Comparison of ENCODE assay signal across 8 cellular contexts in the genomic region with DNA sequence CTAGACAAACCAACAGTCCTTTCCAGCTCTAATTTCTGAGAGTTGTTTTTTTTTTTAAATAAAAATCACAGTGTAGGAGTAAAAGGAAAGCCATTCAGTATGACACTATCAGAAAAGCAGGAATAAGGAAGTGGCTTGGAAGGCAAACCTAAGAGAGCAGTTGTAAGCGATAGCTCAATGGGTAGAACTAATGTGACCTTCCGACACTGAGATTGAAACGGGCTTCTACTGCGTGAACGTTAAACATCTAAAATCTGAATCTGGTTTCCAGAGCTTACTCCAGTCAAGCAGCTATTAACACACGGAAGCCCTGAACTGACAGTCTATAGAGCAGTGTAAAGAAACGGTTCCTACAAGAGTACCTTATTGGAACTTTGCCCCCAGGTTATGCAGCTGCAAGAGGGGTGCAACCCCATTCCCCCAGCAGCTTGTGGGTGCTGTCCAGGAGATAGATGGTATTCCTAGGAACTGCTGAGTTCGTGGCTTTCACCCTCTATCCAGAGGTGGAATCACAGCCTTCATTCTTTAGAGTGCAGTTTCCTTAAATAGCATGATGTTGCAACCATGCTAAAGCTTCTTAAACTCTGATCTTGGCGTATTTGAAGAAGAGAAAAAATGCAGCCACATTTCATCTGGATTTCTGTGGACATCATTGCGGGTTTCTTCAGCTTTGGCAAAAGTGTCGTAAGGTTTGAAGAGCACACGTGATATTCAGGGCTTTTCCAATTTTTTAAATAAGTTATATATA. TPM values are rescaled to one million over a fixed set of nuclear protein-coding genes. Genes with fewer than 3 reads are reported as not detected.
DNase-seq lines count a peak whose midpoint lies in the region; ATAC-seq and TF ChIP-seq lines count a peak whose summit lies in the region.

No MANE protein-coding gene starts in this region.

- H2AFZ ChIP-seq in GM23338 = peak overlapping the region; percentile 29; the same call in 1 of the 2 replicates

- peaks cover 5% of the 10 kb centered on the region for H3K36me3 Mint-ChIP-seq in GM23338 (ENCODE audit: low read depth)
- H3K36me3 Mint-ChIP-seq in naive thymus-derived CD4-positive, alpha-beta T cell = peaks cover 0 to 5% (median 0%) of the 10 kb centered on the region in 5 donors

- TF ChIP-seq CTCF in GM23338 (conservative IDR thresholded peaks at IDR 0.05; ENCODE audit: low read depth in 2 of 2) = no peak
- no peak for TF ChIP-seq CTCF in Panc1 (IDR thresholded peaks at IDR 0.05)
- no peak for TF ChIP-seq CTCF in choroid plexus epithelial cell (conservative IDR thresholded peaks at IDR 0.05; ENCODE audit: low read depth, low read length)

- H3K27me3 ChIP-seq in GM23338 (ENCODE audit: insufficient read depth) (no peaks in the 10 kb centered on the region), Panc1 (ENCODE audit: control insufficient read depth, insufficient read depth, low read length) (no peaks in the 10 kb centered on the region)
- no peaks in the 10 kb centered on the region for H3K27me3 ChIP-seq in naive thymus-derived CD4-positive, alpha-beta T cell (ENCODE audit: control insufficient read depth in 2 of 2, insufficient read depth in 2 of 2, low read length in 2 of 2)

- H3K4me3 ChIP-seq in GM23338 = no peak overlapping the region
- H3K4me3 ChIP-seq in Panc1 (ENCODE audit: low read depth in 2 of 2, low read length in 2 of 2) = peak overlapping the region; percentile 22 to 30
- H3K4me3 ChIP-seq in choroid plexus epithelial cell (ENCODE audit: low read depth, low read length) = peak overlapping the region; percentile 28
- H3K4me3 ChIP-seq in naive thymus-derived CD4-positive, alpha-beta T cell (ENCODE audit: low read length) = peak overlapping the region; percentile 89

- POLR2A ChIA-PET in Panc1 (lab: Charles Lee) = interaction anchor here (0.6 to 3.7 kb wide), 9 partner anchors 9 to 536 kb away, joined by 3 to 38 read pairs (median 5); no protein-coding TSS in a partner anchor
- POLR2A ChIA-PET in naive thymus-derived CD4-positive, alpha-beta T cell (lab: Charles Lee) = interaction anchor here (0.6 to 7.0 kb wide), 21 partner anchors 10 to 754 kb away, joined by 3 to 260 read pairs (median 4); a partner anchor contains a TSS

- peaks cover 47% of the 10 kb centered on the region for H3K4me1 Mint-ChIP-seq in GM23338
- H3K4me1 Mint-ChIP-seq in naive thymus-derived CD4-positive, alpha-beta T cell = peaks cover 26 to 54% (median 43%) of the 10 kb centered on the region in 7 donors

- H3K4me1 ChIP-seq in GM23338 (ENCODE audit: insufficient read depth) (peaks cover 33% of the 10 kb centered on the region), Panc1 (ENCODE audit: control insufficient read depth, insufficient read depth, low read length) (peaks cover 69% of the 10 kb centered on the region)
- peaks cover 26 to 28% of the 10 kb centered on the region in 2 donors for H3K4me1 ChIP-seq in naive thymus-derived CD4-positive, alpha-beta T cell (ENCODE audit: control insufficient read depth in 2 of 2, insufficient read depth in 2 of 2, low read length in 2 of 2)

- no peak overlapping the region for H3K4me3 Mint-ChIP-seq in GM23338
- peak overlapping the region; percentile 80 to 98 (median 91) for H3K4me3 Mint-ChIP-seq in naive thymus-derived CD4-positive, alpha-beta T cell

- DNase-seq in ACHN (peak; percentile 37), GM23338 (ENCODE audit: low spot score) (no peak), Panc1 (ENCODE audit: low read depth, low spot score) (no peak), choroid plexus epithelial cell (ENCODE audit: low read depth) (peak; percentile 97)
- DNase-seq in naive thymus-derived CD4-positive, alpha-beta T cell = peak in 4 of 9 donors; percentile 17 to 36 (median 32)

- H3K27ac ChIP-seq in GM23338 (ENCODE audit: low read depth) (peak overlapping the region; percentile 98; the same call in 1 of the 2 replicates), Panc1 (ENCODE audit: low read length) (peak overlapping the region; percentile 100)
- peak overlapping the region; percentile 97 for H3K27ac ChIP-seq in naive thymus-derived CD4-positive, alpha-beta T cell (ENCODE audit: low read depth, low read length)

- H3K9me3 Mint-ChIP-seq in GM23338 = peaks cover 3% of the 10 kb centered on the region; the same call in 1 of the 3 replicates
- peaks cover 0 to 9% (median 0%) of the 10 kb centered on the region in 11 donors for H3K9me3 Mint-ChIP-seq in naive thymus-derived CD4-positive, alpha-beta T cell

- no peaks in the 10 kb centered on the region for H4K20me1 ChIP-seq in GM23338 (replicated peaks; ENCODE audit: insufficient read depth)

- peaks cover 9% of the 10 kb centered on the region for H3K79me2 ChIP-seq in GM23338 (replicated peaks; ENCODE audit: insufficient read depth)

- H3K9me2 ChIP-seq in GM23338 (ENCODE audit: insufficient read depth) = no peaks in the 10 kb centered on the region

- H3K36me3 ChIP-seq in GM23338 (ENCODE audit: insufficient read depth) = no peaks in the 10 kb centered on the region
- H3K36me3 ChIP-seq in Panc1 (ENCODE audit: control insufficient read depth, insufficient read depth, low read length) = no peaks in the 10 kb centered on the region; the same call in 1 of the 2 replicates
- no peaks in the 10 kb centered on the region for H3K36me3 ChIP-seq in naive thymus-derived CD4-positive, alpha-beta T cell (ENCODE audit: control insufficient read depth in 2 of 3, insufficient read depth in 3 of 3, low read length in 3 of 3)

- no peaks in the 10 kb centered on the region for H3K9me3 ChIP-seq in Panc1 (ENCODE audit: control insufficient read depth, insufficient read depth, low read depth, low read length)
- H3K9me3 ChIP-seq in naive thymus-derived CD4-positive, alpha-beta T cell (ENCODE audit: control insufficient read depth in 2 of 3, low read length in 3 of 3) = no peaks in the 10 kb centered on the region

- H3K4me2 ChIP-seq in GM23338 = 0 out of 2 replicates have a peak overlapping the region, but pooled peaks have one; percentile 57

- H3K27me3 Mint-ChIP-seq in GM23338 (ENCODE audit: insufficient read depth, low read depth, poor library complexity) = peaks cover 14% of the 10 kb centered on the region
- H3K27me3 Mint-ChIP-seq in naive thymus-derived CD4-positive, alpha-beta T cell = peaks cover 0 to 3% (median 0%) of the 10 kb centered on the region in 5 donors

- no peak for ATAC-seq in GM23338
- ATAC-seq in Panc1 = no peak
- ATAC-seq in naive thymus-derived CD4-positive, alpha-beta T cell = no peak
- ATAC-seq in GM18867 (IDR thresholded peaks at IDR 0.05; ENCODE audit: unreplicated experiment) = no peak
- no peak for ATAC-seq in GM19035 (IDR thresholded peaks at IDR 0.05; ENCODE audit: unreplicated experiment)
- no peak for ATAC-seq in GM21447 (IDR thresholded peaks at IDR 0.05; ENCODE audit: unreplicated experiment)

- intact Hi-C loops in Panc1 (cut with micrococcal nuclease; ENCODE audit: unreplicated experiment) = loop anchor here (2.0 to 10.0 kb wide), 5 partner anchors 111 to 479 kb away; no protein-coding TSS in a partner anchor
- intact Hi-C loops in naive thymus-derived CD4-positive, alpha-beta T cell (cut with micrococcal nuclease) = loop anchor here (5.0 kb wide), 3 partner anchors 44 to 1254 kb away; a partner anchor contains a TSS

- in situ Hi-C loops in ACHN (cut with HindIII; ENCODE audit: low pct_ligation_motif_present, low pct_unique_long_range_greater_than_20kb, low sequenced_read_pairs) (no loop called here), Panc1 (cut with HindIII; ENCODE audit: low pct_unique_long_range_greater_than_20kb, low sequenced_read_pairs) (loop anchor here (25.0 kb wide), 1 partner anchor 349 kb away; no protein-coding TSS in a partner anchor)

- no peak overlapping the region; the same call in 1 of the 2 replicates for H3K27ac Mint-ChIP-seq in GM23338
- peak overlapping the region; percentile 97 to 100 (median 100) for H3K27ac Mint-ChIP-seq in naive thymus-derived CD4-positive, alpha-beta T cell

- TSS peak; percentile 92 for BruUV-seq in Panc1 (replicated peaks; lab: Mats Ljungman, UMichigan)

- H3F3A ChIP-seq in GM23338 (replicated peaks; ENCODE audit: low read depth) = peaks cover 4% of the 10 kb centered on the region; the same call in 1 of the 2 replicates

- CTCF ChIA-PET in Panc1 (lab: Charles Lee) = interaction anchor here (0.6 to 1.7 kb wide), 6 partner anchors 13 to 480 kb away, joined by 3 to 6 read pairs (median 4); no protein-coding TSS in a partner anchor
- CTCF ChIA-PET in naive thymus-derived CD4-positive, alpha-beta T cell (lab: Charles Lee) = interaction anchor here (0.5 to 4.9 kb wide), 7 partner anchors 9 to 470 kb away, joined by 3 to 35 read pairs (median 9); no protein-coding TSS in a partner anchor

TF ChIP-seq in GM23338, 12 proteins besides CTCF, POLR2A, EP300 and RAD21 (continues in another document):
- TF ChIP-seq JUNB (IDR thresholded peaks at IDR 0.05; ENCODE audit: unreplicated experiment) = no peak
- no peak for TF ChIP-seq ZNF331 (CRISPR knock-in tag; IDR thresholded peaks at IDR 0.05; ENCODE audit: low read depth)
- TF ChIP-seq POLR2AphosphoS5 (IDR thresholded peaks at IDR 0.05; ENCODE audit: low read depth) = no peak
- no peak for TF ChIP-seq CREB1 (CRISPR knock-in tag; IDR thresholded peaks at IDR 0.05; ENCODE audit: low read depth)
- no peak for TF ChIP-seq EZH2phosphoT487 (IDR thresholded peaks at IDR 0.05; ENCODE audit: unreplicated experiment)

RNA-seq across cellular contexts. Expression of a gene that starts 3.3 kb away (rescaled TPM):
- 62.4 and 62.9 TPM in 2 replicates for total RNA-seq in GM23338 (2014; rRNA removed; shearing (Covaris generic))
- 19.4 and 21.5 TPM in 2 replicates for polyA plus RNA-seq in GM23338 (2016; fragmentation: Nextera tagmentation; extraction: Ambion mirVana)
- total RNA-seq in Panc1 (2021; ENCODE audit: unreplicated experiment) = 187 TPM
- polyA plus RNA-seq in Panc1 (2012; ENCODE audit: insufficient read length) = 155 TPM
- 100 to 1,000 TPM; 150 to 413 (median 173) TPM for total RNA-seq in naive thymus-derived CD4-positive, alpha-beta T cell
- 10 to 100 TPM; 28.7 to 35.6 TPM for polyA plus RNA-seq in naive thymus-derived CD4-positive, alpha-beta T cell

Comparison
In these comparisons a context has a peak if more than half of its experiments do, and no peak if none do; other contexts are left out.
1. DNase-seq: peak in ACHN (single experiment) and choroid plexus epithelial cell (single experiment); none in GM23338 (single experiment) and Panc1 (single experiment).
2. Peak in every context shown above with its lines, with median percentiles within 50 percentile points of each other: H3K27ac ChIP-seq.